ENCODE assay signal across 8 cellular contexts in the genomic region with DNA sequence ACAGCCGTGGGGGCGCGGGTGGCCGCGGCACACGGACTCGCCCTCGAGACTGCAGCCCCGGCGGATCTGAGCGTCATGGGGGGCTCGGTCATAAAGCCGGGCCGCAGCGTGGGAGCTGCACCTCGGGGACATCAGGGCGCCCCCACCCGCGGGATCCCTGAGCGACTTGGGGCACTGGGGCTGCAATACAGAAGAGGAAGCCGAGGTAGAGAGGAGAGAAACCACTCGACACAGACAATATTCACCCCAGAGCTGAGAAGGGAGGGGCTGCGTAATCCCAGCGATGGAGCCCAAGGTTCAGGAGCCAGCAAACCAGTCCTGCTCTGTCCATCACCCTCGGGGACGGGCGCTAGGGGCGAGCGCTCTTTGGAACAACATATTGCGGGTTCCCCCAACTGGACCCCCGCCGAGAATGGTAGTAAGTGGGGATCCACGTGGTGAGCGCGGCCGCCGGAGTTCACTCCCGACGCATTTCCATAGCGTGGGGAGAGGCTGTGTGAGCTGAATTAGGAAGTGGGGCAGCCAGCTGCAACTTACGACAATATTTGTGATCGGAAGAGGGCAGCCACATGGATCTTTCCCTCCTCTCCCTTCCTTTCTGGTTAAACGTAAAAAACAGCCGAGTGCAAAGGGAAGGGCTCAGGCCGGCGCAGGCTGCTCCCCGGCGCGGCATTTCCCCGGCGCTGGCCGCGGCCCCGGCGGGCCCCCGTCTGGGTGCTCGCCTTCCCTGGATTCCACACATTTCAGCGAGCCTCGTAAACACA. TPM values are rescaled to one million over a fixed set of nuclear protein-coding genes. Genes with fewer than 3 reads are reported as not detected.
DNase-seq lines count a peak whose midpoint lies in the region; FAIRE-seq and TF ChIP-seq lines count a peak whose summit lies in the region.

No MANE protein-coding gene starts in this region.

- H3K27me3 ChIP-seq in brain microvascular endothelial cell (replicated peaks) (no peaks in the 10 kb centered on the region), small intestine (ENCODE audit: control insufficient read depth in 2 of 2, insufficient read depth in 2 of 2, low read length in 2 of 2) (no peaks in the 10 kb centered on the region)

- in situ Hi-C loops in brain microvascular endothelial cell (cut with HindIII; ENCODE audit: low pct_ligation_motif_present, low sequenced_read_pairs), result no loop called here

- H3K9me3 ChIP-seq in small intestine (ENCODE audit: control insufficient read depth, low read depth), result no peaks in the 10 kb centered on the region

- DNase-seq in NCI-H82 (lab: John Stamatoyannopoulos, UW) (peak; percentile 59), NCI-H82 treated with DMSO at 0.1 percent for 48 hours (lab: John Stamatoyannopoulos, UW; ENCODE audit: unreplicated experiment) (no peak), HK-2 (ENCODE audit: unreplicated experiment) (peak; percentile 56), SHP77 (lab: John Stamatoyannopoulos, UW) (peak; percentile 22 to 31), brain microvascular endothelial cell (peak; percentile 46), inferior parietal cortex (ENCODE audit: extremely low spot score) (peak; percentile 71), small intestine (peak; percentile 52), NCI-H187 treated with DMSO at 0.1 percent for 48 hours (lab: John Stamatoyannopoulos, UW) (no peak)

- 0 to 1% (median 0%) methylated on average over 45 to 59 of the region's 59 CpGs for WGBS in small intestine, 3 donors

- TF ChIP-seq CTCF in brain microvascular endothelial cell (IDR thresholded peaks at IDR 0.05; ENCODE audit: low read depth, low read length, missing control alignments), result peak; percentile 20

- peak overlapping the region; percentile 77 for H3K4me3 ChIP-seq in brain microvascular endothelial cell (ENCODE audit: low read depth, low read length)
- peak overlapping the region; percentile 82 to 88 for H3K4me3 ChIP-seq in small intestine (ENCODE audit: low read depth in 1 of 2, low read length in 2 of 2)

- no peaks in the 10 kb centered on the region for H3K4me1 ChIP-seq in small intestine (ENCODE audit: control insufficient read depth in 2 of 2, insufficient read depth in 1 of 2, low read depth in 1 of 2, low read length in 1 of 2)

- FAIRE-seq in small intestine (lab: Jason Lieb, UNC), result no peak

- H3K36me3 ChIP-seq in brain microvascular endothelial cell (replicated peaks) (no peaks in the 10 kb centered on the region), small intestine (ENCODE audit: control insufficient read depth in 2 of 2, insufficient read depth in 2 of 2, low read length in 2 of 2) (no peaks in the 10 kb centered on the region)

- peak overlapping the region; percentile 42 for H3K27ac ChIP-seq in brain microvascular endothelial cell
- peak overlapping the region; percentile 55 to 87 for H3K27ac ChIP-seq in small intestine (ENCODE audit: low read depth in 1 of 2, low read length in 1 of 2)

RNA-seq across cellular contexts. Expression of a gene that starts 9.9 kb away (rescaled TPM):
- 1 to 10 TPM; 2.2 to 8.9 (median 2.7) TPM for polyA plus RNA-seq in small intestine

Comparison
In these comparisons a context has a peak if more than half of its experiments do, and no peak if none do; other contexts are left out.
1. DNase-seq: peak in NCI-H82 (single experiment), HK-2 (single experiment), SHP77 (2 of 2), brain microvascular endothelial cell (single experiment), inferior parietal cortex (single experiment) and small intestine (single experiment); none in NCI-H82 treated with DMSO at 0.1 percent for 48 hours (single experiment) and NCI-H187 treated with DMSO at 0.1 percent for 48 hours (single experiment).